Comparison of ENCODE assay signal across 19 cellular contexts in the genomic region with DNA sequence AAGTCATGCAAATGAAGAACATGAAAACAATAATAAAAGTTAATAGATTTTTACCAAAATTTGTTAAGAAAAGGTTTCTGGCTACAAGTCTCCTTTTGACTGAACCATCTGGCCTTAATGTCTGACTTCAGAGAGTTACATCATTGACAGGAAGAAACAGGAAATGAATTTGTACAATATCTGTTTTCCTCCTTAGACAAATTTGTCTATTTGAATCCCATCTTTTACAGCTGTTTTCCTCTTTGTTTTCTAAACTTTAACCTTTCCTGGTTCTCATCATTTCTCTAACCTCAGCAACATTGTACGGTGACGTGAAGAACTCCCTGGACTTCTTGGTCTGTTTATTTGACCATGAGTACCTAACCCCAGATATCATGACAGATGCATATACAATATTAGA.
"Had no signal": no experiment of that assay in that cellular context is flagged by ENCODE, and none has a peak within 500 bp of the region (broad histone marks: within the 10 kb centered on the region; RNA-seq: fewer than 3 reads in every experiment).

No MANE protein-coding gene starts in this region.

- H3K36me3 Mint-ChIP-seq: naive thymus-derived CD4-positive, alpha-beta T cell had no signal

- H3K27ac Mint-ChIP-seq: naive thymus-derived CD4-positive, alpha-beta T cell; nephron progenitor cell had no signal

- H3K9me3 ChIP-seq: esophagus squamous epithelium, neutrophil had no signal

- H3K27ac ChIP-seq: epithelial cell of prostate, esophagus squamous epithelium, gastroesophageal sphincter, neutrophil, stomach had no signal

- H3K4me3 ChIP-seq: esophagus squamous epithelium, gastroesophageal sphincter, stomach had no signal

- DNase-seq: effector memory CD4-positive, alpha-beta T cell; esophagus squamous epithelium; glutamatergic neuron; kidney; left cardiac atrium; mammary epithelial cell; naive thymus-derived CD4-positive, alpha-beta T cell; nephron progenitor cell; right cardiac atrium; small intestine; stimulated activated CD4-positive, alpha-beta T cell treated with anti-CD3 and anti-CD28 coated beads, Interleukin-12 subunit alpha, Interleukin-12 subunit beta, amount 100 ng/mL, for 4 hours; stimulated activated naive CD4-positive, alpha-beta T cell; stomach; substantia nigra; trophoblast cell had no signal

- H3K36me3 ChIP-seq: esophagus squamous epithelium, gastroesophageal sphincter, neutrophil, stomach had no signal

- H3K4me3 Mint-ChIP-seq: central memory CD8-positive, alpha-beta T cell; naive thymus-derived CD4-positive, alpha-beta T cell; nephron progenitor cell had no signal

- H3K4me1 Mint-ChIP-seq: central memory CD8-positive, alpha-beta T cell; naive thymus-derived CD4-positive, alpha-beta T cell; nephron progenitor cell had no signal

- H3K27me3 ChIP-seq: esophagus squamous epithelium, gastroesophageal sphincter, neutrophil, stomach had no signal

- H3K27me3 Mint-ChIP-seq: central memory CD8-positive, alpha-beta T cell; naive thymus-derived CD4-positive, alpha-beta T cell had no signal

- H3K4me1 ChIP-seq: esophagus squamous epithelium, gastroesophageal sphincter, stomach had no signal
